ENCODE assay signal across 8 cellular contexts in the genomic region with DNA sequence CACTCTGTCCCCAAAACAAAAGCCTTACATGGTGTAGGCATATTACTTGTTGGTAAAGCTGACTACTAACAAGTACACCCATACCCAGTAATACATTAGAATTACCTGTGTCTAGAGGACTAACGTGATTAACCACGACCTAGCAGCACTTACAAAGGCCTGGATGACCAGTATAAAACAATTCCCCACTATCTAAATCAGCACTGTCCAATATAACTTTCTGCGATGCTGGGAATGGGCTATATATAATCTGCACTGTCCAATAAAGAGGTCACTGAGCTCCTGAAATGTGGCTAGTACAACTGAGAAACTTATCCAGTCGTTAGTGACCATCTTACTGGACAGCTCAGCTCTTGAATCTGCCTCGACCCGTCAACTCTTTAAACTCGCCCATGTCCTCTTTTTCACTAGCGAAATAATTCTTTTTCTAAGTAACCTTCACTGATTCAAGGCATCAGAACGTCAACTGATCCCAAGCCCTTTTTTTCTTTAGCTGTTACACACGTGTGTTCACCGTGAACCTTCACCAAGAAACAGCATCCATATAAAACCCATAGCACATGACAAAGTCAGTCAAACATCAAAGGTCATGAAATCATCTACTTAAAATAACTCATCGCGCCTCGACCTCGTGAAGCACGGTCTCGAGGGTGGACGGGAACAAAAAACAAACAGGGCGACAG. TPM values are rescaled to one million over a fixed set of nuclear protein-coding genes. Genes with fewer than 3 reads are reported as not detected.
A peak's percentile ranks its signal among the peaks of the same experiment; 100 is the strongest.
DNase-seq lines count a peak whose midpoint lies in the region; ATAC-seq and TF ChIP-seq lines count a peak whose summit lies in the region.

No MANE protein-coding gene starts in this region.

- H3K4me1 ChIP-seq in mucosa of descending colon (ENCODE audit: low read depth) = peaks cover 40% of the 10 kb centered on the region

- peaks cover 36% of the 10 kb centered on the region for H3K4me1 Mint-ChIP-seq in activated CD4-positive, alpha-beta T cell treated with anti-CD3 and anti-CD28 coated beads, Interleukin-2, amount 10 ng/mL, durations not matched to agents 24 days and 14 days
- H3K4me1 Mint-ChIP-seq in chondrocyte (ENCODE audit: low read depth) = peaks cover 39% of the 10 kb centered on the region

- TF ChIP-seq CTCF in chondrocyte (IDR thresholded peaks at IDR 0.05) = peak; percentile 3
- no peak for TF ChIP-seq CTCF in mucosa of descending colon (IDR thresholded peaks at IDR 0.05)

- ATAC-seq in mucosa of descending colon (peak; percentile 37), HG02610 (IDR thresholded peaks at IDR 0.05; ENCODE audit: unreplicated experiment) (no peak), HG03280 (IDR thresholded peaks at IDR 0.05; ENCODE audit: unreplicated experiment) (no peak)

- H3K9me3 ChIP-seq in mucosa of descending colon = peaks cover 2% of the 10 kb centered on the region

- peaks cover 3% of the 10 kb centered on the region for H3K36me3 Mint-ChIP-seq in activated CD4-positive, alpha-beta T cell treated with anti-CD3 and anti-CD28 coated beads, Interleukin-2, amount 10 ng/mL, durations not matched to agents 24 days and 14 days (ENCODE audit: low read depth)
- no peaks in the 10 kb centered on the region for H3K36me3 Mint-ChIP-seq in chondrocyte (ENCODE audit: low read depth)

- intact Hi-C loops in activated CD4-positive, alpha-beta T cell treated with anti-CD3 and anti-CD28 coated beads, Interleukin-2, amount 10 ng/mL, durations not matched to agents 24 days and 14 days (cut with micrococcal nuclease) = loop anchor here (1.0 to 5.0 kb wide), 5 partner anchors 56 to 387 kb away; a partner anchor contains a TSS
- intact Hi-C loops in mucosa of descending colon (cut with DNase I, micrococcal nuclease) = no loop called here

- H3K9me3 Mint-ChIP-seq in activated CD4-positive, alpha-beta T cell treated with anti-CD3 and anti-CD28 coated beads, Interleukin-2, amount 10 ng/mL, durations not matched to agents 24 days and 14 days = no peaks in the 10 kb centered on the region
- no peaks in the 10 kb centered on the region for H3K9me3 Mint-ChIP-seq in chondrocyte (ENCODE audit: low read depth)

- no peak for DNase-seq in activated CD4-positive, alpha-beta T cell treated with anti-CD3 and anti-CD28 coated beads, Interleukin-2, amount 10 ng/mL, durations not matched to agents 24 days and 14 days
- no peak for DNase-seq in activated CD4-positive, alpha-beta T cell treated with anti-CD3 and anti-CD28 coated beads, Interleukin-2, amount 50 U/mL, for 4 hours
- peak; percentile 26 for DNase-seq in NCI-H1694 (lab: John Stamatoyannopoulos, UW)
- no peak for DNase-seq in chondrocyte (ENCODE audit: low spot score)
- DNase-seq in mucosa of descending colon = no peak
- DNase-seq in DMS153 treated with DMSO at 0.1 percent for 48 hours (lab: John Stamatoyannopoulos, UW; ENCODE audit: unreplicated experiment) = no peak

- H3K36me3 ChIP-seq in mucosa of descending colon (ENCODE audit: low read depth) = no peaks in the 10 kb centered on the region

- H3K4me3 Mint-ChIP-seq in activated CD4-positive, alpha-beta T cell treated with anti-CD3 and anti-CD28 coated beads, Interleukin-2, amount 10 ng/mL, durations not matched to agents 24 days and 14 days = peak overlapping the region; percentile 87
- peak overlapping the region; percentile 98 for H3K4me3 Mint-ChIP-seq in chondrocyte (ENCODE audit: unreplicated experiment)

- H3K27me3 Mint-ChIP-seq in activated CD4-positive, alpha-beta T cell treated with anti-CD3 and anti-CD28 coated beads, Interleukin-2, amount 10 ng/mL, durations not matched to agents 24 days and 14 days = peaks cover 8% of the 10 kb centered on the region
- H3K27me3 Mint-ChIP-seq in chondrocyte (ENCODE audit: low read depth) = no peaks in the 10 kb centered on the region

- peak overlapping the region; percentile 71 for H3K4me3 ChIP-seq in mucosa of descending colon

- H3K27ac Mint-ChIP-seq in activated CD4-positive, alpha-beta T cell treated with anti-CD3 and anti-CD28 coated beads, Interleukin-2, amount 10 ng/mL, durations not matched to agents 24 days and 14 days = peak overlapping the region; percentile 93
- peak overlapping the region; percentile 99 for H3K27ac Mint-ChIP-seq in chondrocyte (ENCODE audit: unreplicated experiment)

RNA-seq across cellular contexts. Expression of a gene that starts 0.9 kb away (rescaled TPM):
- 12.7 and 14.0 TPM in 2 replicates for total RNA-seq in activated CD4-positive, alpha-beta T cell treated with anti-CD3 and anti-CD28 coated beads, Interleukin-2, amount 10 ng/mL, durations not matched to agents 24 days and 14 days
- total RNA-seq in chondrocyte (9.7 to 11.0 TPM (median 10.0 TPM) in 3 replicates), mucosa of descending colon (10 to 100 TPM; 45.7 to 84.9 (median 61.0) TPM)

RNA-seq across cellular contexts. Expression of a gene that starts 44.4 kb away (rescaled TPM):
- total RNA-seq in activated CD4-positive, alpha-beta T cell treated with anti-CD3 and anti-CD28 coated beads, Interleukin-2, amount 10 ng/mL, durations not matched to agents 24 days and 14 days = not detected in 2 replicates
- total RNA-seq in chondrocyte = 0.13 to 0.30 TPM (median 0.15 TPM) in 3 replicates
- 1 to 10 TPM in 1 of 3 donors, not detected in 2; 1.7 TPM for total RNA-seq in mucosa of descending colon
